26 cellular contexts compared by ENCODE assay signal in the genomic region with DNA sequence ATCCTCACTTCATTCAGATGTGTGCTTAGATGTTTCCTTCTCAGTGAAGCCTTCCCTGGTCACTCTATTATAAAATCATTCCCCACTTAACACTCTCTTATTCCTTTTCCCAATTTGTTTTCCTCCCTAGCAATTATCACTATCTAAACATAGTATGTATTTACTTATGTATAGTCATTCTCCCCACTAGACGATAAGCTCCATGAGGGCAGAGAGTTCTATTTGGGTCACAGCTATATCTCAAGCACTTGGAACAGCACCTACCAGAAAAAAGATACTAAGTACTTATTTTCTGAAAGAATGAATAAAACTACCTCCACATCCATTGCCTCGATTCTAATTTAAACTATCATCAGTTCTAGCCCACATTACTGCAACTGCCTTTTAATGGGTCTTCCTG.
"Had no signal": no experiment of that assay in that cellular context is flagged by ENCODE, and none has a peak within 500 bp of the region (broad histone marks: within the 10 kb centered on the region; RNA-seq: fewer than 3 reads in every experiment).

No MANE protein-coding gene starts in this region.

- DNase-seq: stimulated activated CD4-positive, alpha-beta T cell treated with anti-CD3 and anti-CD28 coated beads, Interleukin-2, amount 100 ng/mL, for 48 hours; stimulated activated CD4-positive, alpha-beta T cell treated with anti-CD3 and anti-CD28 coated beads, Interleukin-4, amount 100 ng/mL, for 1 hour; stimulated activated CD4-positive, alpha-beta T cell treated with anti-CD3 and anti-CD28 coated beads, Interleukin-4, amount 100 ng/mL, for 24 hours; stimulated activated CD4-positive, alpha-beta T cell treated with anti-CD3 and anti-CD28 coated beads, Interleukin-4, amount 100 ng/mL, for 4 hours; stimulated activated CD8-positive, alpha-beta memory T cell treated with anti-CD3 and anti-CD28 coated beads, Interleukin-4, amount 100 ng/mL, for 48 hours; stimulated activated naive B cell treated with anti-CD40 and anti-IgM and Interleukin-4, amounts not matched to agents 10 μg/mL and 1 μg/mL and 100 μg/mL, for 72 hours; stimulated activated naive CD4-positive, alpha-beta T cell treated with Interleukin-2 at 50 U/mL for 16 hours; stimulated activated naive CD8-positive, alpha-beta T cell treated with anti-CD3 and anti-CD28 coated beads, Interleukin-15, amount 100 ng/mL, for 72 hours; stimulated activated naive CD8-positive, alpha-beta T cell treated with anti-CD3 and anti-CD28 coated beads, Interleukin-15, Interleukin-2, amounts not matched to agents 100 U/mL and 50 U/mL, for 24 hours; stomach; substantia nigra; testis; thyroid gland; tibial artery; transverse colon; trophoblast cell; upper lobe of left lung; upper lobe of right lung; uterus had no signal

- H3K27ac ChIP-seq: stomach, suprapubic skin, testis, thoracic aorta, thyroid gland, tibial artery, tibial nerve, transverse colon, upper lobe of left lung, upper lobe of right lung, uterus, vagina had no signal

- H3K9me3 ChIP-seq: stomach, suprapubic skin, testis, thoracic aorta, thyroid gland, tibial artery, tibial nerve, transverse colon, upper lobe of left lung, upper lobe of right lung, uterus, vagina had no signal

- H3K36me3 ChIP-seq: suprapubic skin, thoracic aorta, thyroid gland, tibial artery, tibial nerve, transverse colon, upper lobe of left lung, upper lobe of right lung, uterus, vagina had no signal

- H3K4me1 ChIP-seq: stomach, suprapubic skin, testis, thyroid gland, tibial artery, tibial nerve, transverse colon, upper lobe of left lung, upper lobe of right lung, uterus, vagina had no signal

- H3K4me3 ChIP-seq: stomach, suprapubic skin, testis, thoracic aorta, thyroid gland, tibial artery, tibial nerve, transverse colon, upper lobe of left lung, upper lobe of right lung, uterus, vagina had no signal

- FAIRE-seq: urothelium cell line had no signal

- ATAC-seq: stimulated activated effector memory CD8-positive, alpha-beta T cell treated with anti-CD3 and anti-CD28 coated beads, Interleukin-12 subunit alpha, Interleukin-12 subunit beta, amount 100 ng/mL, for 72 hours; stimulated activated memory B cell treated with anti-CD40 and anti-IgM and Interleukin-4, amounts not matched to agents 10 μg/mL and 1 μg/mL and 100 μg/mL, for 72 hours; stimulated activated naive B cell treated with anti-CD40 and anti-IgM and Interleukin-4, amounts not matched to agents 10 μg/mL and 1 μg/mL and 100 μg/mL, for 72 hours; stimulated activated naive CD8-positive, alpha-beta T cell treated with anti-CD3 and anti-CD28 coated beads, Interleukin-15, amount 100 ng/mL, for 72 hours; stimulated activated naive CD8-positive, alpha-beta T cell treated with anti-CD3 and anti-CD28 coated beads, Interleukin-15, Interleukin-2, amounts not matched to agents 100 U/mL and 50 U/mL, for 24 hours; upper lobe of right lung had no signal

- H3K27me3 ChIP-seq: stomach, suprapubic skin, testis, thyroid gland, tibial artery, tibial nerve, transverse colon, upper lobe of left lung, upper lobe of right lung, uterus, vagina had no signal
